Comparison of ENCODE assay signal across 13 cellular contexts in the genomic region with DNA sequence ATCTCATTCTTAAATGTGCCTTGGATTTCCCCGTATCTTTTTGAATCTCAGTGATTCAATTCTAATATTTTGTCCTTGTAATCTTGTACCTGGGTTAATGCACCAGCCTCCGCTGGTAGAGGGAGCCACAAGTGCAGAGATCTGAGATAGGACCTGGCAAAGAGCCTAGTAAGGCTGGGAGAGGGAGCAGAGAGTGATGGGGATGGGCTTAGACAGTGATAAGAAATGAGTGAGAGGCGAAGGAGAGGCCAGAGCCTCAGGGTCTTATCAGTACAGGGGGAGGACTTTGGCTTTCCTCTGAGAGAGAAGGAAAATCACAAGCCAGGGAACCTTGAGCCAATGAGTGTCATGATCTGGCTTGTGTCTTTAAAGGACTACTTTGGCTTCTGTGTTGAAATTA. TPM values are rescaled to one million over a fixed set of nuclear protein-coding genes. Genes with fewer than 3 reads are reported as not detected.
DNase-seq lines count a peak whose midpoint lies in the region; ATAC-seq and TF ChIP-seq lines count a peak whose summit lies in the region.
"Had no signal": no experiment of that assay in that cellular context is flagged by ENCODE, and none has a peak within 500 bp of the region (broad histone marks: within the 10 kb centered on the region; RNA-seq: fewer than 3 reads in every experiment).

No MANE protein-coding gene starts in this region.

- intact Hi-C loops in right lobe of liver (cut with DNase I): no loop called here

- ATAC-seq in right lobe of liver (peak; percentile 62 to 75 (median 74)), HG02885 (IDR thresholded peaks at IDR 0.05; ENCODE audit: poor library complexity, unreplicated experiment) (no peak), GM19351 (IDR thresholded peaks at IDR 0.05; ENCODE audit: unreplicated experiment) (no peak), HG03025 (IDR thresholded peaks at IDR 0.05; ENCODE audit: low FRiP score, unreplicated experiment) (no peak)
- ATAC-seq: stimulated activated effector memory CD8-positive, alpha-beta T cell treated with anti-CD3 and anti-CD28 coated beads, Interleukin-12 subunit alpha, Interleukin-12 subunit beta, amount 100 ng/mL, for 72 hours had no signal

- H3K9ac ChIP-seq in endodermal cell (ENCODE audit: extremely low read depth, low read length, poor library complexity, severe bottlenecking): no peak overlapping the region

- peaks cover 7% of the 10 kb centered on the region for H3K4me1 Mint-ChIP-seq in endodermal cell
- H3K4me1 Mint-ChIP-seq: CD8-positive, alpha-beta memory T cell; memory B cell; stimulated activated effector memory CD8-positive, alpha-beta T cell treated with anti-CD3 and anti-CD28 coated beads, Interleukin-12 subunit alpha, Interleukin-12 subunit beta, amount 100 ng/mL, for 72 hours had no signal

- H3K27me3 Mint-ChIP-seq in endodermal cell (ENCODE audit: insufficient read depth): no peaks in the 10 kb centered on the region

- H3K4me1 ChIP-seq in endodermal cell (ENCODE audit: control insufficient read depth, insufficient read depth, low read length) (no peaks in the 10 kb centered on the region), right lobe of liver (peaks cover 0 to 14% (median 3%) of the 10 kb centered on the region in 4 donors)

- H3K4me3 ChIP-seq in endodermal cell (ENCODE audit: low read length) (no peak overlapping the region), right lobe of liver (no peak overlapping the region)

- H3K9me3 ChIP-seq in endodermal cell (ENCODE audit: control insufficient read depth, low read length): peaks cover 36% of the 10 kb centered on the region
- H3K9me3 ChIP-seq in right lobe of liver: no peaks in the 10 kb centered on the region

- H3K36me3 ChIP-seq in endodermal cell (ENCODE audit: control insufficient read depth, insufficient read depth, low read length): peaks cover 68% of the 10 kb centered on the region
- H3K36me3 ChIP-seq in right lobe of liver: no peaks in the 10 kb centered on the region

- no peak overlapping the region for H3K4me3 Mint-ChIP-seq in endodermal cell
- H3K4me3 Mint-ChIP-seq: CD8-positive, alpha-beta memory T cell; memory B cell; stimulated activated effector memory CD8-positive, alpha-beta T cell treated with anti-CD3 and anti-CD28 coated beads, Interleukin-12 subunit alpha, Interleukin-12 subunit beta, amount 100 ng/mL, for 72 hours; T-helper 2 cell treated with Interferon-gamma antibody and Interleukin-4, amounts not matched to agents 5 μg/mL and 100 μg/mL, for 36 hours had no signal

- H3K27me3 ChIP-seq in endodermal cell (ENCODE audit: control insufficient read depth, insufficient read depth, low read length, poor library complexity, severe bottlenecking) (no peaks in the 10 kb centered on the region), right lobe of liver (no peaks in the 10 kb centered on the region)

- H3K36me3 Mint-ChIP-seq in endodermal cell (ENCODE audit: low read depth): peaks cover 25% of the 10 kb centered on the region
- H3K36me3 Mint-ChIP-seq: CD8-positive, alpha-beta memory T cell; memory B cell; stimulated activated effector memory CD8-positive, alpha-beta T cell treated with anti-CD3 and anti-CD28 coated beads, Interleukin-12 subunit alpha, Interleukin-12 subunit beta, amount 100 ng/mL, for 72 hours had no signal

- no peak overlapping the region for H3K27ac Mint-ChIP-seq in endodermal cell
- H3K27ac Mint-ChIP-seq: activated T-helper 2 cell treated with anti-CD3 and anti-CD28 coated beads, Interferon-gamma antibody, Interleukin-2, Interleukin-4, amounts not matched to agents 10 μg/mL and 5 μg/mL and 100 μg/mL, durations not matched to agents 14 hours and 24 hours and 36 hours; memory B cell; stimulated activated effector memory CD8-positive, alpha-beta T cell treated with anti-CD3 and anti-CD28 coated beads, Interleukin-12 subunit alpha, Interleukin-12 subunit beta, amount 100 ng/mL, for 72 hours; T-helper 2 cell treated with Interferon-gamma antibody and Interleukin-4, amounts not matched to agents 5 μg/mL and 100 μg/mL, for 36 hours had no signal

- DNase-seq in Daoy (ENCODE audit: low read depth): peak; percentile 34
- peak; percentile 3 for DNase-seq in NCI-H69 (lab: John Stamatoyannopoulos, UW)
- DNase-seq in endodermal cell: peak; percentile 79
- DNase-seq in right lobe of liver: peak in 1 of 3 donors; percentile 55
- no peak for DNase-seq in OCI-M2 (lab: John Stamatoyannopoulos, UW; ENCODE audit: unreplicated experiment)
- DNase-seq: CD8-positive, alpha-beta memory T cell had no signal

- TF ChIP-seq CTCF in endodermal cell (conservative IDR thresholded peaks at IDR 0.05) (peak; percentile 84), right lobe of liver (IDR thresholded peaks at IDR 0.05) (peak; percentile 9 to 48 (median 27))

- no peak for TF ChIP-seq POLR2A in right lobe of liver (IDR thresholded peaks at IDR 0.05)

- peaks cover 17% of the 10 kb centered on the region for H3K9me3 Mint-ChIP-seq in endodermal cell
- H3K9me3 Mint-ChIP-seq: memory B cell had no signal

- 78 to 83% methylated on average over 2 to 3 of the region's 3 CpGs for whole genome bisulfite sequencing in endodermal cell (ENCODE audit: insufficient coverage in 1 of 2, insufficient read length in 1 of 2), 2 experiments
- 10% methylated on average over 3 of the region's 3 CpGs for WGBS in right lobe of liver (ENCODE audit: insufficient coverage, low coverage, low lambda C conversion rate, missing lambda C conversion rate)

- no peak overlapping the region for H3K27ac ChIP-seq in endodermal cell (ENCODE audit: low read depth, low read length)
- H3K27ac ChIP-seq in right lobe of liver: no peak overlapping the region

RNA-seq across cellular contexts. Expression of gene LMNTD1, which starts 30.5 kb away (rescaled TPM):
- total RNA-seq in Daoy (2014; rRNA removed; shearing (Covaris generic)): 0.57 TPM in 1 of 2 replicates, not detected in the other
- total RNA-seq in endodermal cell: 10 to 100 TPM; 36.9 to 54.7 TPM
- polyA plus RNA-seq in endodermal cell (2013, experiment 1 of 2): 6.9 TPM
- 9.1 TPM for polyA plus RNA-seq in endodermal cell (2013, experiment 2 of 2)
- not detected for total RNA-seq in right lobe of liver
- total RNA-seq: activated T-helper 2 cell treated with anti-CD3 and anti-CD28 coated beads, Interferon-gamma antibody, Interleukin-2, Interleukin-4, amounts not matched to agents 10 μg/mL and 5 μg/mL and 100 μg/mL, durations not matched to agents 14 hours and 24 hours and 36 hours; CD8-positive, alpha-beta memory T cell had no signal
- polyA plus RNA-seq: CD8-positive, alpha-beta memory T cell had no signal

Comparison
In these comparisons a context has a peak if more than half of its experiments do, and no peak if none do; other contexts are left out.
1. ATAC-seq: peak in right lobe of liver (4 of 4); none in HG02885 (single experiment), GM19351 (single experiment) and HG03025 (single experiment).
2. RNA of gene LMNTD1, which starts 30.5 kb away (total RNA-seq): 36.9 to 54.7 TPM in endodermal cell; 0.57 TPM in Daoy and not detected in right lobe of liver; every median in the first group is over 10 times any median in the second.